Comparison of ENCODE assay signal across 14 cellular contexts in genomic region chr3:78785004-78785403, GRCh38.
"Had no signal": no experiment of that assay in that cellular context is flagged by ENCODE, and none has a peak within 500 bp of the region (broad histone marks: within the 10 kb centered on the region; RNA-seq: fewer than 3 reads in every experiment).

No MANE protein-coding gene starts in this region.

- H3K4me1 Mint-ChIP-seq: activated CD4-positive, alpha-beta memory T cell treated with anti-CD3 and anti-CD28 coated beads, Interleukin-2, amount 10 ng/mL, durations not matched to agents 7 days and 5 days; activated CD4-positive, alpha-beta T cell treated with anti-CD3 and anti-CD28 coated beads for 36 hours; nephron had no signal

- H3K27ac ChIP-seq: colonic mucosa, stomach, thoracic aorta, upper lobe of right lung, WERI-Rb-1 had no signal

- H3K4me3 Mint-ChIP-seq: activated CD4-positive, alpha-beta memory T cell treated with anti-CD3 and anti-CD28 coated beads, Interleukin-2, amount 10 ng/mL, durations not matched to agents 7 days and 5 days; activated CD4-positive, alpha-beta T cell treated with anti-CD3 and anti-CD28 coated beads for 36 hours; activated T-cell treated with anti-CD3 and anti-CD28 coated beads, Interleukin-2, amount 50 U/mL, for 4 hours; nephron had no signal

- H3K27me3 Mint-ChIP-seq: activated CD4-positive, alpha-beta memory T cell treated with anti-CD3 and anti-CD28 coated beads, Interleukin-2, amount 10 ng/mL, durations not matched to agents 7 days and 5 days; activated CD4-positive, alpha-beta T cell treated with anti-CD3 and anti-CD28 coated beads for 36 hours had no signal

- ATAC-seq: activated CD4-positive, alpha-beta T cell treated with anti-CD3 and anti-CD28 coated beads for 36 hours; activated T-cell treated with anti-CD3 and anti-CD28 coated beads, Interleukin-2, amount 50 U/mL, for 4 hours; upper lobe of right lung had no signal

- H3K27me3 ChIP-seq: colonic mucosa, stomach, upper lobe of right lung had no signal

- H3K9me3 ChIP-seq: colonic mucosa, stomach, thoracic aorta, upper lobe of right lung had no signal

- H3K27ac Mint-ChIP-seq: activated CD4-positive, alpha-beta memory T cell treated with anti-CD3 and anti-CD28 coated beads, Interleukin-2, amount 10 ng/mL, durations not matched to agents 7 days and 5 days; activated CD4-positive, alpha-beta T cell treated with anti-CD3 and anti-CD28 coated beads for 36 hours had no signal

- H3K4me3 ChIP-seq: colonic mucosa, stomach, thoracic aorta, upper lobe of right lung had no signal

- H3K4me1 ChIP-seq: colonic mucosa, stomach, upper lobe of right lung had no signal

- H3K36me3 ChIP-seq: colonic mucosa, stomach, thoracic aorta, upper lobe of right lung, WERI-Rb-1 had no signal

- DNase-seq: activated CD4-positive, alpha-beta memory T cell treated with anti-CD3 and anti-CD28 coated beads, Interleukin-2, amount 10 ng/mL, durations not matched to agents 7 days and 5 days; activated CD4-positive, alpha-beta T cell treated with anti-CD3 and anti-CD28 coated beads for 36 hours; activated effector memory CD4-positive, alpha-beta T cell treated with Interleukin-2 at 50 U/mL for 16 hours; activated naive CD4-positive, alpha-beta T cell treated with anti-CD3 and anti-CD28 coated beads, Interleukin-2, amount 50 U/mL, for 16 hours; activated T-cell treated with anti-CD3 and anti-CD28 coated beads, Interleukin-2, amount 50 U/mL, for 4 hours; central memory CD4-positive, alpha-beta T cell; colonic mucosa; glutamatergic neuron; stimulated activated CD4-positive, alpha-beta T cell treated with anti-CD3 and anti-CD28 coated beads, Interleukin-1b, Interleukin-23, amount 100 ng/mL, for 48 hours; stomach; upper lobe of right lung; WERI-Rb-1 had no signal
